Comparison of ENCODE assay signal across 1 cellular context in the genomic region with DNA sequence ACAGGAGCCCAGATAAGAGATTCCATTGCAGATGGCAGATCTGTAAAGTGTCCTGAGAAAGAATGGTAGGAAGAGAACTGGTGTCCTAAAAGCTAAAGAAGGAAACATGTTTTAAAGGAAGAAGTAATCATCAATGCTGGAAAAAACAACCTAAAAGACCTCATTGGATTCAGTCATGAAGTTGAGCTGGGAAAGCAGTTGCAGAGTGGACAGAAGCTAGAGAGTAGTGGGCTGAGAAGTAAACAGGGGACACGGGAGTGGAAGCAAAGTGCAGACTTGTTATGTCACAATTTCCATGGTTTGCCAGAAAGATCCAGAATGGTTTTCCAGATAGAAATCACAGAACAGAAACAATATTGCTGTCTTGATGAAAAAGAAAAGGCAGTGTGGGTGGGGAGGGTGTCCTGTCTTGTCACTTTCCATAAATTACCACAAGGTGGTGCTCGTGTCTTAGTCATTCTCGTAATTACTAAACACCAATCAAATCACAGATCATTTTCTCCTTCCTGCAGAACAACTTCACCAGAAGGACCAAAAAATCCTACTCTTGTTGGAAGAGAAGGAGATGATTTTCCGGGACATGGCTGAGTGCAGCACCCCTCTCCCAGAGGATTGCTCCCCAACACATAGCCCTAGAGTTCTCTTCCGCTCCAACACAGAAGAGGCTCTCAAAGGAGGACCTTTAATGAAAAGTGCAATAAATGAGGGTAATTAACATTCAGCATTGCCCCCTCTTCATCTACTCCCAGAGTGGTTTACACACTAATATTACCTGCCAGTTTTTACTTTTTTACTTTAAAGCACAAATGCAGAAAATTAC.
TF ChIP-seq lines count a peak whose summit lies in the region.

No MANE protein-coding gene starts in this region.

TF ChIP-seq in GM23338, 12 proteins besides CTCF, POLR2A, EP300 and RAD21 (continued from another document):
- TF ChIP-seq, protein P1, sequence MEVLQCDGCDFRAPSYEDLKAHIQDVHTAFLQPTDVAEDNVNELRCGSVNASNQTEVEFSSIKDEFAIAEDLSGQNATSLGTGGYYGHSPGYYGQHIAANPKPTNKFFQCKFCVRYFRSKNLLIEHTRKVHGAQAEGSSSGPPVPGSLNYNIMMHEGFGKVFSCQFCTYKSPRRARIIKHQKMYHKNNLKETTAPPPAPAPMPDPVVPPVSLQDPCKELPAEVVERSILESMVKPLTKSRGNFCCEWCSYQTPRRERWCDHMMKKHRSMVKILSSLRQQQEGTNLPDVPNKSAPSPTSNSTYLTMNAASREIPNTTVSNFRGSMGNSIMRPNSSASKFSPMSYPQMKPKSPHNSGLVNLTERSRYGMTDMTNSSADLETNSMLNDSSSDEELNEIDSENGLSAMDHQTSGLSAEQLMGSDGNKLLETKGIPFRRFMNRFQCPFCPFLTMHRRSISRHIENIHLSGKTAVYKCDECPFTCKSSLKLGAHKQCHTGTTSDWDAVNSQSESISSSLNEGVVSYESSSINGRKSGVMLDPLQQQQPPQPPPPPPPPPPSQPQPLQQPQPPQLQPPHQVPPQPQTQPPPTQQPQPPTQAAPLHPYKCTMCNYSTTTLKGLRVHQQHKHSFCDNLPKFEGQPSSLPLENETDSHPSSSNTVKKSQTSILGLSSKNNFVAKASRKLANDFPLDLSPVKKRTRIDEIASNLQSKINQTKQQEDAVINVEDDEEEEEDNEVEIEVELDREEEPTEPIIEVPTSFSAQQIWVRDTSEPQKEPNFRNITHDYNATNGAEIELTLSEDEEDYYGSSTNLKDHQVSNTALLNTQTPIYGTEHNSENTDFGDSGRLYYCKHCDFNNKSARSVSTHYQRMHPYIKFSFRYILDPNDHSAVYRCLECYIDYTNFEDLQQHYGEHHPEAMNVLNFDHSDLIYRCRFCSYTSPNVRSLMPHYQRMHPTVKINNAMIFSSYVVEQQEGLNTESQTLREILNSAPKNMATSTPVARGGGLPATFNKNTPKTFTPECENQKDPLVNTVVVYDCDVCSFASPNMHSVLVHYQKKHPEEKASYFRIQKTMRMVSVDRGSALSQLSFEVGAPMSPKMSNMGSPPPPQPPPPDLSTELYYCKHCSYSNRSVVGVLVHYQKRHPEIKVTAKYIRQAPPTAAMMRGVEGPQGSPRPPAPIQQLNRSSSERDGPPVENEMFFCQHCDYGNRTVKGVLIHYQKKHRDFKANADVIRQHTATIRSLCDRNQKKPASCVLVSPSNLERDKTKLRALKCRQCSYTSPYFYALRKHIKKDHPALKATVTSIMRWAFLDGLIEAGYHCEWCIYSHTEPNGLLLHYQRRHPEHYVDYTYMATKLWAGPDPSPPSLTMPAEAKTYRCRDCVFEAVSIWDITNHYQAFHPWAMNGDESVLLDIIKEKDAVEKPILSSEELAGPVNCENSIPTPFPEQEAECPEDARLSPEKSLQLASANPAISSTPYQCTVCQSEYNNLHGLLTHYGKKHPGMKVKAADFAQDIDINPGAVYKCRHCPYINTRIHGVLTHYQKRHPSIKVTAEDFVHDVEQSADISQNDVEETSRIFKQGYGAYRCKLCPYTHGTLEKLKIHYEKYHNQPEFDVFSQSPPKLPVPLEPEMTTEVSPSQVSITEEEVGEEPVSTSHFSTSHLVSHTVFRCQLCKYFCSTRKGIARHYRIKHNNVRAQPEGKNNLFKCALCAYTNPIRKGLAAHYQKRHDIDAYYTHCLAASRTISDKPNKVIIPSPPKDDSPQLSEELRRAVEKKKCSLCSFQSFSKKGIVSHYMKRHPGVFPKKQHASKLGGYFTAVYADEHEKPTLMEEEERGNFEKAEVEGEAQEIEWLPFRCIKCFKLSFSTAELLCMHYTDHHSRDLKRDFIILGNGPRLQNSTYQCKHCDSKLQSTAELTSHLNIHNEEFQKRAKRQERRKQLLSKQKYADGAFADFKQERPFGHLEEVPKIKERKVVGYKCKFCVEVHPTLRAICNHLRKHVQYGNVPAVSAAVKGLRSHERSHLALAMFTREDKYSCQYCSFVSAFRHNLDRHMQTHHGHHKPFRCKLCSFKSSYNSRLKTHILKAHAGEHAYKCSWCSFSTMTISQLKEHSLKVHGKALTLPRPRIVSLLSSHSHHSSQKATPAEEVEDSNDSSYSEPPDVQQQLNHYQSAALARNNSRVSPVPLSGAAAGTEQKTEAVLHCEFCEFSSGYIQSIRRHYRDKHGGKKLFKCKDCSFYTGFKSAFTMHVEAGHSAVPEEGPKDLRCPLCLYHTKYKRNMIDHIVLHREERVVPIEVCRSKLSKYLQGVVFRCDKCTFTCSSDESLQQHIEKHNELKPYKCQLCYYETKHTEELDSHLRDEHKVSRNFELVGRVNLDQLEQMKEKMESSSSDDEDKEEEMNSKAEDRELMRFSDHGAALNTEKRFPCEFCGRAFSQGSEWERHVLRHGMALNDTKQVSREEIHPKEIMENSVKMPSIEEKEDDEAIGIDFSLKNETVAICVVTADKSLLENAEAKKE (CRISPR knock-in tag; IDR thresholded peaks at IDR 0.05): no peak
- TF ChIP-seq ZNF331 (CRISPR knock-in tag; IDR thresholded peaks at IDR 0.05; ENCODE audit: low read depth) (no peak), ZNF114 (CRISPR knock-in tag; IDR thresholded peaks at IDR 0.05) (no peak), EZH2 (IDR thresholded peaks at IDR 0.05; ENCODE audit: low read depth, unreplicated experiment) (no peak), NANOG (IDR thresholded peaks at IDR 0.05; ENCODE audit: borderline replicate concordance) (no peak), JUNB (IDR thresholded peaks at IDR 0.05; ENCODE audit: unreplicated experiment) (no peak)
- TF ChIP-seq, protein P2, sequence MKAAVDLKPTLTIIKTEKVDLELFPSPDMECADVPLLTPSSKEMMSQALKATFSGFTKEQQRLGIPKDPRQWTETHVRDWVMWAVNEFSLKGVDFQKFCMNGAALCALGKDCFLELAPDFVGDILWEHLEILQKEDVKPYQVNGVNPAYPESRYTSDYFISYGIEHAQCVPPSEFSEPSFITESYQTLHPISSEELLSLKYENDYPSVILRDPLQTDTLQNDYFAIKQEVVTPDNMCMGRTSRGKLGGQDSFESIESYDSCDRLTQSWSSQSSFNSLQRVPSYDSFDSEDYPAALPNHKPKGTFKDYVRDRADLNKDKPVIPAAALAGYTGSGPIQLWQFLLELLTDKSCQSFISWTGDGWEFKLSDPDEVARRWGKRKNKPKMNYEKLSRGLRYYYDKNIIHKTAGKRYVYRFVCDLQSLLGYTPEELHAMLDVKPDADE (IDR thresholded peaks at IDR 0.05): no peak
- TF ChIP-seq, protein P3, sequence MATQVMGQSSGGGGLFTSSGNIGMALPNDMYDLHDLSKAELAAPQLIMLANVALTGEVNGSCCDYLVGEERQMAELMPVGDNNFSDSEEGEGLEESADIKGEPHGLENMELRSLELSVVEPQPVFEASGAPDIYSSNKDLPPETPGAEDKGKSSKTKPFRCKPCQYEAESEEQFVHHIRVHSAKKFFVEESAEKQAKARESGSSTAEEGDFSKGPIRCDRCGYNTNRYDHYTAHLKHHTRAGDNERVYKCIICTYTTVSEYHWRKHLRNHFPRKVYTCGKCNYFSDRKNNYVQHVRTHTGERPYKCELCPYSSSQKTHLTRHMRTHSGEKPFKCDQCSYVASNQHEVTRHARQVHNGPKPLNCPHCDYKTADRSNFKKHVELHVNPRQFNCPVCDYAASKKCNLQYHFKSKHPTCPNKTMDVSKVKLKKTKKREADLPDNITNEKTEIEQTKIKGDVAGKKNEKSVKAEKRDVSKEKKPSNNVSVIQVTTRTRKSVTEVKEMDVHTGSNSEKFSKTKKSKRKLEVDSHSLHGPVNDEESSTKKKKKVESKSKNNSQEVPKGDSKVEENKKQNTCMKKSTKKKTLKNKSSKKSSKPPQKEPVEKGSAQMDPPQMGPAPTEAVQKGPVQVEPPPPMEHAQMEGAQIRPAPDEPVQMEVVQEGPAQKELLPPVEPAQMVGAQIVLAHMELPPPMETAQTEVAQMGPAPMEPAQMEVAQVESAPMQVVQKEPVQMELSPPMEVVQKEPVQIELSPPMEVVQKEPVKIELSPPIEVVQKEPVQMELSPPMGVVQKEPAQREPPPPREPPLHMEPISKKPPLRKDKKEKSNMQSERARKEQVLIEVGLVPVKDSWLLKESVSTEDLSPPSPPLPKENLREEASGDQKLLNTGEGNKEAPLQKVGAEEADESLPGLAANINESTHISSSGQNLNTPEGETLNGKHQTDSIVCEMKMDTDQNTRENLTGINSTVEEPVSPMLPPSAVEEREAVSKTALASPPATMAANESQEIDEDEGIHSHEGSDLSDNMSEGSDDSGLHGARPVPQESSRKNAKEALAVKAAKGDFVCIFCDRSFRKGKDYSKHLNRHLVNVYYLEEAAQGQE (IDR thresholded peaks at IDR 0.05; ENCODE audit: unreplicated experiment): no peak
